20 cellular contexts compared by ENCODE assay signal in genomic region chr2:6975988-6976387, GRCh38. TPM values are rescaled to one million over a fixed set of nuclear protein-coding genes. Genes with fewer than 3 reads are reported as not detected.
A peak's percentile ranks its signal among the peaks of the same experiment; 100 is the strongest.
DNase-seq lines count a peak whose midpoint lies in the region; ATAC-seq, FAIRE-seq and TF ChIP-seq lines count a peak whose summit lies in the region.
"Had no signal": no experiment of that assay in that cellular context is flagged by ENCODE, and none has a peak within 500 bp of the region (broad histone marks: within the 10 kb centered on the region; RNA-seq: fewer than 3 reads in every experiment).

No MANE protein-coding gene starts in this region.

- ATAC-seq in foreskin keratinocyte = peak; percentile 15
- no peak for ATAC-seq in esophagus mucosa
- ATAC-seq: activated CD4-positive, alpha-beta T cell treated with anti-CD3 and anti-CD28 coated beads for 36 hours; GM23338 had no signal

- H4K20me1 ChIP-seq in astrocyte (ENCODE audit: insufficient read depth, low read length) = no peaks in the 10 kb centered on the region

- TF ChIP-seq POLR2A in breast epithelium (IDR thresholded peaks at IDR 0.05) (no peak), Peyer's patch (IDR thresholded peaks at IDR 0.05) (no peak)

- H3K9me3 ChIP-seq in breast epithelium (no peaks in the 10 kb centered on the region), astrocyte (ENCODE audit: insufficient read depth, low read depth, low read length) (peaks cover 4% of the 10 kb centered on the region), Peyer's patch (no peaks in the 10 kb centered on the region)

- H2AFZ ChIP-seq in astrocyte (ENCODE audit: low read depth, low read length) = no peak overlapping the region
- H2AFZ ChIP-seq: GM23338 had no signal

- H3K27me3 ChIP-seq in breast epithelium (no peaks in the 10 kb centered on the region), astrocyte (ENCODE audit: insufficient read depth, low read length) (no peaks in the 10 kb centered on the region), foreskin keratinocyte (no peaks in the 10 kb centered on the region), Peyer's patch (no peaks in the 10 kb centered on the region)

- no peak for FAIRE-seq in astrocyte (lab: Jason Lieb, UNC)
- FAIRE-seq: islet of Langerhans had no signal

- peak overlapping the region; percentile 44 for H3K4me2 ChIP-seq in astrocyte (ENCODE audit: low read length)
- H3K4me2 ChIP-seq: GM23338 had no signal

- H3K36me3 Mint-ChIP-seq in MCF 10A (ENCODE audit: insufficient read depth, unreplicated experiment) (no peaks in the 10 kb centered on the region), astrocyte (ENCODE audit: low read depth, unreplicated experiment) (peaks cover 5% of the 10 kb centered on the region)

- H3K4me3 Mint-ChIP-seq in MCF 10A (ENCODE audit: unreplicated experiment) (no peak overlapping the region), astrocyte (ENCODE audit: unreplicated experiment) (no peak overlapping the region)
- H3K4me3 Mint-ChIP-seq: activated CD4-positive, alpha-beta T cell treated with anti-CD3 and anti-CD28 coated beads for 36 hours; activated naive CD4-positive, alpha-beta T cell treated with anti-CD3 and anti-CD28 coated beads, Interleukin-2, amount 50 U/mL, for 24 hours; CD4-positive, alpha-beta T cell; GM23338; T-helper 2 cell treated with Interferon-gamma antibody and Interleukin-4, amounts not matched to agents 5 μg/mL and 100 μg/mL, for 36 hours had no signal

- H3K79me2 ChIP-seq in astrocyte (ENCODE audit: insufficient read depth, low read length) = no peaks in the 10 kb centered on the region

- no peak overlapping the region for H3K9ac ChIP-seq in astrocyte (ENCODE audit: low read length)

- H3K27ac Mint-ChIP-seq in MCF 10A (ENCODE audit: low read depth, unreplicated experiment) = no peak overlapping the region
- H3K27ac Mint-ChIP-seq in astrocyte (ENCODE audit: unreplicated experiment) = no peak overlapping the region
- H3K27ac Mint-ChIP-seq: activated CD4-positive, alpha-beta T cell treated with anti-CD3 and anti-CD28 coated beads for 36 hours; activated naive CD4-positive, alpha-beta T cell treated with anti-CD3 and anti-CD28 coated beads, Interleukin-2, amount 50 U/mL, for 24 hours; CD4-positive, alpha-beta T cell; GM23338; T-helper 2 cell treated with Interferon-gamma antibody and Interleukin-4, amounts not matched to agents 5 μg/mL and 100 μg/mL, for 36 hours had no signal

- H3K4me1 Mint-ChIP-seq in MCF 10A (ENCODE audit: insufficient read depth, unreplicated experiment) = no peaks in the 10 kb centered on the region
- H3K4me1 Mint-ChIP-seq in astrocyte (ENCODE audit: low read depth, unreplicated experiment) = peaks cover 4% of the 10 kb centered on the region
- H3K4me1 Mint-ChIP-seq: GM23338 had no signal

- CTCF ChIA-PET in MCF 10A (lab: Yijun Ruan, JAX) = interaction anchor here (1.1 kb wide), 1 partner anchor 55 kb away, joined by 3 read pairs; no protein-coding TSS in a partner anchor

- H3K4me3 ChIP-seq in breast epithelium (no peak overlapping the region), astrocyte (ENCODE audit: insufficient read depth, low read depth, low read length) (no peak overlapping the region), Peyer's patch (no peak overlapping the region)
- H3K4me3 ChIP-seq: GM23338 had no signal

- no TSS peak for BruUV-seq in MCF 10A (replicated peaks; lab: Mats Ljungman, UMichigan)

- no peaks in the 10 kb centered on the region for H3K36me3 ChIP-seq in breast epithelium
- no peaks in the 10 kb centered on the region for H3K36me3 ChIP-seq in astrocyte (ENCODE audit: insufficient read depth, low read length)
- no peaks in the 10 kb centered on the region for H3K36me3 ChIP-seq in Peyer's patch

- H3K27me3 Mint-ChIP-seq in MCF 10A (ENCODE audit: insufficient read depth, unreplicated experiment) = peaks cover 7% of the 10 kb centered on the region
- no peaks in the 10 kb centered on the region for H3K27me3 Mint-ChIP-seq in astrocyte (ENCODE audit: low read depth, unreplicated experiment)
- H3K27me3 Mint-ChIP-seq: activated CD4-positive, alpha-beta T cell treated with anti-CD3 and anti-CD28 coated beads for 36 hours; activated naive CD4-positive, alpha-beta T cell treated with anti-CD3 and anti-CD28 coated beads, Interleukin-2, amount 50 U/mL, for 24 hours; CD4-positive, alpha-beta T cell had no signal

- POLR2A ChIA-PET in MCF 10A (lab: Yijun Ruan, JAX) = no interaction called here

- TF ChIP-seq CTCF in MCF 10A (IDR thresholded peaks at IDR 0.05; ENCODE audit: unreplicated experiment) (no peak), breast epithelium (IDR thresholded peaks at IDR 0.05) (no peak), astrocyte (IDR thresholded peaks at IDR 0.05; ENCODE audit: insufficient read depth, low read depth, low read length) (no peak), foreskin keratinocyte (conservative IDR thresholded peaks at IDR 0.05) (peak; percentile 3), Peyer's patch (IDR thresholded peaks at IDR 0.05) (no peak)

- H3K9me3 Mint-ChIP-seq in MCF 10A (ENCODE audit: unreplicated experiment) = no peaks in the 10 kb centered on the region
- peaks cover 5% of the 10 kb centered on the region for H3K9me3 Mint-ChIP-seq in astrocyte (ENCODE audit: unreplicated experiment)
- H3K9me3 Mint-ChIP-seq: activated naive CD4-positive, alpha-beta T cell treated with anti-CD3 and anti-CD28 coated beads, Interleukin-2, amount 50 U/mL, for 24 hours; CD4-positive, alpha-beta T cell had no signal

- intact Hi-C loops in MCF 10A (cut with micrococcal nuclease) (no loop called here), breast epithelium (cut with DNase I; ENCODE audit: low total_unique reads) (no loop called here)

- DNase-seq in MCF 10A (ENCODE audit: unreplicated experiment) (peak; percentile 83), breast epithelium (ENCODE audit: low spot score in 2 of 2) (no peak), astrocyte (ENCODE audit: low read depth) (peak; percentile 55), foreskin keratinocyte (peak; percentile 42 to 66), ureter (ENCODE audit: low spot score) (peak; percentile 40), Peyer's patch (no peak), KG1 (lab: John Stamatoyannopoulos, UW) (no peak)
- DNase-seq: ACHN; activated CD4-positive, alpha-beta T cell treated with anti-CD3 and anti-CD28 coated beads for 36 hours; activated CD8-positive, alpha-beta memory T cell treated with anti-CD3 and anti-CD28 coated beads, Interleukin-2, amount 50 U/mL, for 4 hours; CD4-positive, alpha-beta T cell; MV-4-11; NCI-H2081 treated with DMSO at 0.1 percent for 48 hours; NCI-H774; trophoblast cell had no signal

- H3K27ac ChIP-seq in breast epithelium (no peak overlapping the region), astrocyte (ENCODE audit: low read depth, low read length) (no peak overlapping the region), foreskin keratinocyte (no peak overlapping the region), Peyer's patch (no peak overlapping the region)

- peaks cover 0 to 4% of the 10 kb centered on the region in 2 donors for H3K4me1 ChIP-seq in breast epithelium
- H3K4me1 ChIP-seq in astrocyte (ENCODE audit: insufficient read depth, low read length) = peaks cover 16% of the 10 kb centered on the region
- H3K4me1 ChIP-seq in foreskin keratinocyte = peaks cover 13% of the 10 kb centered on the region
- no peaks in the 10 kb centered on the region for H3K4me1 ChIP-seq in Peyer's patch

RNA-seq across cellular contexts. Expression of gene RNF144A, which starts 58.8 kb away (rescaled TPM):
- total RNA-seq in MCF 10A (2022) = 0.21 and 0.47 TPM in 2 replicates
- 10 to 100 TPM; 10.8 to 17.1 (median 11.6) TPM for total RNA-seq in breast epithelium
- total RNA-seq in astrocyte = 2.9 and 4.9 TPM in 2 replicates
- 6.5 and 7.5 TPM in 2 replicates for total RNA-seq in foreskin keratinocyte
- polyA plus RNA-seq in foreskin keratinocyte = 2.2 TPM in 2 replicates
- total RNA-seq in ureter = 15.2 TPM
- 5.5 TPM for total RNA-seq in esophagus mucosa
- 10 to 100 TPM in 3 of 4 donors, 1 to 10 TPM in 1; 9.1 to 16.5 (median 13.9) TPM for total RNA-seq in Peyer's patch

Comparison
In these comparisons a context has a peak if more than half of its experiments do, and no peak if none do; other contexts are left out.
1. DNase-seq: peak in MCF 10A (single experiment), astrocyte (single experiment), foreskin keratinocyte (2 of 2) and ureter (single experiment); none in breast epithelium (0 of 2), Peyer's patch (0 of 3) and KG1 (single experiment).